ENCODE assay signal across 8 cellular contexts in the genomic region with DNA sequence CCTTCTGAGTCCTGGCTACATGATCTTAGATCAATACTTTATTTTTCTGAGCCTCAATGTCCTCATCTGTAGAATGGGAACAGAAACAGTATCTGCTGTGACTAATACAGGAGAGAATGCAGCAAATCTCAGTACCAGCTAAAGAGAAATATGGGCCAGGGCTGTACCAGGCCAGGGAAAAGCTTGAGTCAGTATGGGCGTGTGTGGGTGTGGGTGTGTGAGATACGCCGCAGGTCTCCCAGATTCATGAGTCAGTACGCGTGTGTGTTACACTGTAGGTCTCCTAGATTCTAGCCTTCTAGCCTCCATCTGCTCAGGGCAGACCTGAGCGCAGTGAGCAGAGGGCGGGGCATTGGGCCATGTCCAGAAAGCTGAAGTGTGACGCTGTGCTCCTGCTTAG. TPM values are rescaled to one million over a fixed set of nuclear protein-coding genes. Genes with fewer than 3 reads are reported as not detected.
DNase-seq lines count a peak whose midpoint lies in the region; ATAC-seq and TF ChIP-seq lines count a peak whose summit lies in the region.

No MANE protein-coding gene starts in this region.

- intact Hi-C loops in CD8-positive, alpha-beta T cell (cut with DNase I, micrococcal nuclease): no loop called here

- no peak overlapping the region for H3K9ac ChIP-seq in endodermal cell (ENCODE audit: extremely low read depth, low read length, poor library complexity, severe bottlenecking)

- POLR2A ChIA-PET in CD8-positive, alpha-beta T cell (lab: Charles Lee): interaction anchor here (1.1 kb wide), 1 partner anchor 56 kb away, joined by 4 read pairs; no protein-coding TSS in a partner anchor

- H3K36me3 ChIP-seq in CD8-positive, alpha-beta T cell (ENCODE audit: insufficient read depth, low read length): peaks cover 36% of the 10 kb centered on the region
- H3K36me3 ChIP-seq in endodermal cell (ENCODE audit: control insufficient read depth, insufficient read depth, low read length): peaks cover 48% of the 10 kb centered on the region

- ATAC-seq in CD8-positive, alpha-beta T cell: no peak
- no peak for ATAC-seq in T-helper 17 cell

- H3K9me3 ChIP-seq in CD8-positive, alpha-beta T cell (ENCODE audit: low read length): no peaks in the 10 kb centered on the region
- H3K9me3 ChIP-seq in T-helper 17 cell (ENCODE audit: control insufficient read depth, low read length, poor library complexity, severe bottlenecking) (no peaks in the 10 kb centered on the region), endodermal cell (ENCODE audit: control insufficient read depth, low read length) (no peaks in the 10 kb centered on the region)

- peaks cover 51% of the 10 kb centered on the region for H3K4me1 ChIP-seq in CD8-positive, alpha-beta T cell (ENCODE audit: insufficient read depth, low read length)
- peaks cover 4% of the 10 kb centered on the region for H3K4me1 ChIP-seq in endodermal cell (ENCODE audit: control insufficient read depth, insufficient read depth, low read length)

- no peaks in the 10 kb centered on the region for H3K9me3 Mint-ChIP-seq in CD8-positive, alpha-beta T cell
- no peaks in the 10 kb centered on the region for H3K9me3 Mint-ChIP-seq in endodermal cell

- H3K36me3 Mint-ChIP-seq in CD8-positive, alpha-beta T cell: peaks cover 56% of the 10 kb centered on the region
- peaks cover 2% of the 10 kb centered on the region for H3K36me3 Mint-ChIP-seq in T-helper 17 cell (ENCODE audit: low read depth)
- peaks cover 25% of the 10 kb centered on the region for H3K36me3 Mint-ChIP-seq in endodermal cell (ENCODE audit: low read depth)

- H3K27me3 Mint-ChIP-seq in CD8-positive, alpha-beta T cell (ENCODE audit: low read depth): no peaks in the 10 kb centered on the region
- H3K27me3 Mint-ChIP-seq in T-helper 17 cell (no peaks in the 10 kb centered on the region), endodermal cell (ENCODE audit: insufficient read depth) (no peaks in the 10 kb centered on the region)

- peaks cover 47% of the 10 kb centered on the region for H3K4me1 Mint-ChIP-seq in CD8-positive, alpha-beta T cell (ENCODE audit: low read depth)
- H3K4me1 Mint-ChIP-seq in T-helper 17 cell (peaks cover 25% of the 10 kb centered on the region), endodermal cell (peaks cover 14% of the 10 kb centered on the region)

- no peak overlapping the region for H3K4me3 Mint-ChIP-seq in CD8-positive, alpha-beta T cell
- peak overlapping the region; percentile 41 for H3K4me3 Mint-ChIP-seq in T-helper 17 cell
- no peak overlapping the region for H3K4me3 Mint-ChIP-seq in endodermal cell

- WGBS in endodermal cell (ENCODE audit: insufficient coverage in 1 of 2, insufficient read length in 1 of 2), 2 experiments: 97 to 98% methylated on average over 7 to 8 of the region's 8 CpGs

- no peak for TF ChIP-seq CTCF in CD8-positive, alpha-beta T cell (IDR thresholded peaks at IDR 0.05)
- TF ChIP-seq CTCF in endodermal cell (conservative IDR thresholded peaks at IDR 0.05): no peak
- TF ChIP-seq CTCF in retinal pigment epithelial cell (conservative IDR thresholded peaks at IDR 0.05; ENCODE audit: low read depth, low read length): no peak
- no peak for TF ChIP-seq CTCF in coronary artery (IDR thresholded peaks at IDR 0.05)

- CTCF ChIA-PET in CD8-positive, alpha-beta T cell (lab: Charles Lee): interaction anchor here (0.8 to 13.6 kb wide), 5 partner anchors 8 to 58 kb away, joined by 3 to 257 read pairs (median 78); partner anchors contain the start of gene GNAT1

- DNase-seq in CD8-positive, alpha-beta T cell: no peak
- DNase-seq in T-helper 17 cell (no peak), endodermal cell (no peak), retinal pigment epithelial cell (ENCODE audit: low read depth) (peak; percentile 85), coronary artery (ENCODE audit: low spot score) (no peak), NCI-H2196 (lab: John Stamatoyannopoulos, UW; ENCODE audit: unreplicated experiment) (no peak), MV-4-11 (lab: John Stamatoyannopoulos, UW) (no peak), NCI-H1105 (lab: John Stamatoyannopoulos, UW) (no peak)

- H3K27me3 ChIP-seq in CD8-positive, alpha-beta T cell (ENCODE audit: insufficient read depth, low read length): no peaks in the 10 kb centered on the region
- no peaks in the 10 kb centered on the region for H3K27me3 ChIP-seq in endodermal cell (ENCODE audit: control insufficient read depth, insufficient read depth, low read length, poor library complexity, severe bottlenecking)

- H3K4me3 ChIP-seq in CD8-positive, alpha-beta T cell (ENCODE audit: low read depth, low read length): no peak overlapping the region
- no peak overlapping the region for H3K4me3 ChIP-seq in endodermal cell (ENCODE audit: low read length)
- no peak overlapping the region for H3K4me3 ChIP-seq in retinal pigment epithelial cell (ENCODE audit: low read length)
- no peak overlapping the region for H3K4me3 ChIP-seq in coronary artery

- H3K27ac ChIP-seq in CD8-positive, alpha-beta T cell (ENCODE audit: low read depth, low read length): no peak overlapping the region
- no peak overlapping the region for H3K27ac ChIP-seq in endodermal cell (ENCODE audit: low read depth, low read length)
- H3K27ac ChIP-seq in coronary artery: peak overlapping the region in 1 of 2 donors; percentile 85

- peak overlapping the region; percentile 86 for H3K27ac Mint-ChIP-seq in CD8-positive, alpha-beta T cell
- H3K27ac Mint-ChIP-seq in T-helper 17 cell (peak overlapping the region; percentile 19), endodermal cell (peak overlapping the region; percentile 81)

RNA-seq across cellular contexts. Expression of gene GNAI2, which starts 15.2 kb away (rescaled TPM):
- total RNA-seq in CD8-positive, alpha-beta T cell: 100 to 1,000 TPM; 185 to 192 TPM
- 100 to 1,000 TPM; 266 to 288 TPM for total RNA-seq in T-helper 17 cell
- total RNA-seq in endodermal cell: 100 to 1,000 TPM; 243 to 278 TPM
- polyA plus RNA-seq in endodermal cell (2013, experiment 1 of 2): 454 TPM
- polyA plus RNA-seq in endodermal cell (2013, experiment 2 of 2): 428 TPM

RNA-seq across cellular contexts. Expression of gene SEMA3B, which starts 17.7 kb away (rescaled TPM):
- 1 to 10 TPM; 1.4 to 1.6 TPM for total RNA-seq in CD8-positive, alpha-beta T cell
- total RNA-seq in T-helper 17 cell: 1 to 10 TPM; 1.7 to 1.8 TPM
- 10 to 100 TPM in 1 of 2 donors, 1 to 10 TPM in 1; 6.5 to 10.3 TPM for total RNA-seq in endodermal cell
- polyA plus RNA-seq in endodermal cell (2013, experiment 1 of 2): 19.4 TPM
- polyA plus RNA-seq in endodermal cell (2013, experiment 2 of 2): 15.1 TPM

RNA-seq across cellular contexts. Expression of gene LSMEM2, which starts 27.7 kb away (rescaled TPM):
- total RNA-seq in CD8-positive, alpha-beta T cell: not detected
- total RNA-seq in T-helper 17 cell: not detected
- not detected for total RNA-seq in endodermal cell
- 0.25 TPM for polyA plus RNA-seq in endodermal cell (2013, experiment 1 of 2)
- not detected for polyA plus RNA-seq in endodermal cell (2013, experiment 2 of 2)

RNA-seq across cellular contexts. Expression of gene IFRD2, which starts 41.0 kb away (rescaled TPM):
- 10 to 100 TPM; 42.4 to 42.9 TPM for total RNA-seq in CD8-positive, alpha-beta T cell
- 10 to 100 TPM; 46.7 to 49.2 TPM for total RNA-seq in T-helper 17 cell
- 10 to 100 TPM; 56.6 to 70.9 TPM for total RNA-seq in endodermal cell
- polyA plus RNA-seq in endodermal cell (2013, experiment 1 of 2): 42.4 TPM
- polyA plus RNA-seq in endodermal cell (2013, experiment 2 of 2): 35.6 TPM

RNA-seq across cellular contexts. Expression of gene SLC38A3, which starts 46.1 kb away (rescaled TPM):
- total RNA-seq in CD8-positive, alpha-beta T cell: 1 to 10 TPM; 4.8 to 7.2 TPM
- total RNA-seq in T-helper 17 cell (under 1 TPM in 1 of 2 donors, not detected in 1; 0.78 TPM), endodermal cell (1 to 10 TPM; 1.5 to 1.9 TPM)
- polyA plus RNA-seq in endodermal cell (2013, experiment 1 of 2): 4.4 TPM
- 4.3 TPM for polyA plus RNA-seq in endodermal cell (2013, experiment 2 of 2)

Comparison
In these comparisons a context has a peak if more than half of its experiments do, and no peak if none do; other contexts are left out.
1. H3K27ac Mint-ChIP-seq: peak in every context shown above with its lines; median percentile 86 in CD8-positive, alpha-beta T cell; 81 in endodermal cell; 19 in T-helper 17 cell.